17 cellular contexts compared by ENCODE assay signal in the genomic region with DNA sequence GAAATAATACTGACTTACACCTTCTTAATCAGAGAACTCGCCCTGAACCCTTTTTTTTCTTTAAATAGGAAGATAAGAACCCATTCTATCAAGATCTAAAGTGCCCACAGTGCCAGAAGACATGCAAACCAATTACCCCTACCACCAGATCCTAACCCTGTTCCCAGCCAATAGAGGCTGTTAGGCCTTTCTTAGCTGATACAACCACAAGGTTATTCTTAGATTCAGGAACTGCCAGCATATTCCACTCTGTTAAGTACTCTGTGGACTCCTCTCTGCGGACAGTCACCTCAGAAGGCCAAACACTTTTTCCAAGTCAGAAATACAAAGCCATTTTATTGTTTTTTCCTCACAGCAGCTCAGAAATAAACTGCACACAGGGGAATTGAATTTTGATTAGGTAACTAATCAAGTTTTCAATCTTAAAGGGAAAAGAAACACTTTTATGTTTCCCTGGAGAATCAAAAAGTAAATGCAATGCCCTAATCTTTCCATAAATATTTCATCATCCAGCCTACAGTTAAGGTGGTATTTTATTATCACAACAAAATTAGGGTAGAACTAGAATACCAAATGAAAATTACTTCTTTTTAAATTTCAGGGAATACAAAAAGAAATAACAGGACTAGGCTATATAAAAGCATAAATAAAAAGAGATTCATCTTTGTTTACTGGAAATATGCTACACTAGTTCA.
A peak's percentile ranks its signal among the peaks of the same experiment; 100 is the strongest.
DNase-seq lines count a peak whose midpoint lies in the region; ATAC-seq lines count a peak whose summit lies in the region.
"Had no signal": no experiment of that assay in that cellular context is flagged by ENCODE, and none has a peak within 500 bp of the region (broad histone marks: within the 10 kb centered on the region; RNA-seq: fewer than 3 reads in every experiment).

No MANE protein-coding gene starts in this region.

- H3K27ac Mint-ChIP-seq in T-helper 17 cell: peak overlapping the region; percentile 47
- H3K27ac Mint-ChIP-seq: activated CD4-positive, alpha-beta T cell treated with anti-CD3 and anti-CD28 coated beads, Interleukin-2, amount 10 ng/mL, durations not matched to agents 24 days and 14 days; activated naive CD8-positive, alpha-beta T cell treated with anti-CD3 and anti-CD28 coated beads, Interleukin-2, amount 10 ng/mL, durations not matched to agents 7 days and 5 days had no signal

- H3K9me3 ChIP-seq in T-helper 17 cell (ENCODE audit: control insufficient read depth, low read length, poor library complexity, severe bottlenecking) (no peaks in the 10 kb centered on the region), subcutaneous abdominal adipose tissue (ENCODE audit: control insufficient read depth in 5 of 5, low read length in 5 of 5) (peaks cover 0 to 6% (median 4%) of the 10 kb centered on the region in 5 donors)
- H3K9me3 ChIP-seq: tibial artery had no signal

- DNase-seq in DMS 273 (lab: John Stamatoyannopoulos, UW; ENCODE audit: unreplicated experiment): peak; percentile 21
- DNase-seq in DMS 273 treated with DMSO at 0.1 percent for 48 hours (lab: John Stamatoyannopoulos, UW): no peak
- DNase-seq in T-helper 17 cell: no peak
- no peak for DNase-seq in left ventricle myocardium superior
- DNase-seq in CD1c-positive myeloid dendritic cell (ENCODE audit: extremely low spot score): no peak
- DNase-seq: activated CD4-positive, alpha-beta T cell treated with anti-CD3 and anti-CD28 coated beads, Interleukin-2, amount 10 ng/mL, durations not matched to agents 24 days and 14 days; activated naive CD8-positive, alpha-beta T cell treated with anti-CD3 and anti-CD28 coated beads, Interleukin-2, amount 10 ng/mL, durations not matched to agents 7 days and 5 days; CD8-positive, alpha-beta memory T cell; NCI-H1092 treated with DMSO at 0.1 percent for 48 hours; PC-9; stimulated activated CD4-positive, alpha-beta T cell treated with anti-CD3 and anti-CD28 coated beads, Interleukin-2, amount 100 ng/mL, for 24 hours; tibial artery had no signal

- intact Hi-C loops in left ventricle myocardium superior (cut with micrococcal nuclease): no loop called here

- no peak overlapping the region for H3K9ac ChIP-seq in subcutaneous abdominal adipose tissue (ENCODE audit: low read length in 5 of 5)

- H3K36me3 ChIP-seq in subcutaneous abdominal adipose tissue (ENCODE audit: control insufficient read depth in 5 of 5, insufficient read depth in 5 of 5, low read length in 5 of 5): peaks cover 0 to 9% (median 2%) of the 10 kb centered on the region in 5 donors

- H3K4me1 ChIP-seq in subcutaneous abdominal adipose tissue (ENCODE audit: control insufficient read depth in 5 of 5, insufficient read depth in 5 of 5, low read length in 5 of 5): peaks cover 0 to 12% (median 10%) of the 10 kb centered on the region in 5 donors

- ATAC-seq in T-helper 17 cell (no peak), left ventricle myocardium superior (peak; percentile 93), GM21423 (IDR thresholded peaks at IDR 0.05; ENCODE audit: unreplicated experiment) (no peak), GM21529 (IDR thresholded peaks at IDR 0.05; ENCODE audit: unreplicated experiment) (no peak)

- peaks cover 17% of the 10 kb centered on the region for H3K36me3 Mint-ChIP-seq in T-helper 17 cell (ENCODE audit: low read depth)

- peak overlapping the region; percentile 68 for H3K27ac ChIP-seq in subcutaneous abdominal adipose tissue (ENCODE audit: low read depth, low read length)
- H3K27ac ChIP-seq: 22Rv1, PC-9, tibial artery had no signal

- no peak overlapping the region for H3K4me3 ChIP-seq in subcutaneous abdominal adipose tissue (ENCODE audit: low read depth in 1 of 5, low read length in 5 of 5)
- H3K4me3 ChIP-seq: PC-9, tibial artery had no signal

- H3K27me3 ChIP-seq in subcutaneous abdominal adipose tissue (ENCODE audit: control insufficient read depth in 5 of 5, insufficient read depth in 4 of 5, low read length in 5 of 5): no peaks in the 10 kb centered on the region
- H3K27me3 ChIP-seq: tibial artery had no signal

- peaks cover 6% of the 10 kb centered on the region for H3K4me1 Mint-ChIP-seq in T-helper 17 cell
- H3K4me1 Mint-ChIP-seq: activated CD4-positive, alpha-beta T cell treated with anti-CD3 and anti-CD28 coated beads, Interleukin-2, amount 10 ng/mL, durations not matched to agents 24 days and 14 days; activated naive CD8-positive, alpha-beta T cell treated with anti-CD3 and anti-CD28 coated beads, Interleukin-2, amount 10 ng/mL, durations not matched to agents 7 days and 5 days; central memory CD8-positive, alpha-beta T cell had no signal

- no peaks in the 10 kb centered on the region for H3K27me3 Mint-ChIP-seq in T-helper 17 cell
- H3K27me3 Mint-ChIP-seq: activated CD4-positive, alpha-beta T cell treated with anti-CD3 and anti-CD28 coated beads, Interleukin-2, amount 10 ng/mL, durations not matched to agents 24 days and 14 days; activated naive CD8-positive, alpha-beta T cell treated with anti-CD3 and anti-CD28 coated beads, Interleukin-2, amount 10 ng/mL, durations not matched to agents 7 days and 5 days; CD8-positive, alpha-beta memory T cell; central memory CD8-positive, alpha-beta T cell had no signal

- H3K4me3 Mint-ChIP-seq in T-helper 17 cell: no peak overlapping the region
- H3K4me3 Mint-ChIP-seq: activated CD4-positive, alpha-beta T cell treated with anti-CD3 and anti-CD28 coated beads, Interleukin-2, amount 10 ng/mL, durations not matched to agents 24 days and 14 days; activated naive CD8-positive, alpha-beta T cell treated with anti-CD3 and anti-CD28 coated beads, Interleukin-2, amount 10 ng/mL, durations not matched to agents 7 days and 5 days; CD8-positive, alpha-beta memory T cell; central memory CD8-positive, alpha-beta T cell had no signal
